1 cellular context compared by ENCODE assay signal in the genomic region with DNA sequence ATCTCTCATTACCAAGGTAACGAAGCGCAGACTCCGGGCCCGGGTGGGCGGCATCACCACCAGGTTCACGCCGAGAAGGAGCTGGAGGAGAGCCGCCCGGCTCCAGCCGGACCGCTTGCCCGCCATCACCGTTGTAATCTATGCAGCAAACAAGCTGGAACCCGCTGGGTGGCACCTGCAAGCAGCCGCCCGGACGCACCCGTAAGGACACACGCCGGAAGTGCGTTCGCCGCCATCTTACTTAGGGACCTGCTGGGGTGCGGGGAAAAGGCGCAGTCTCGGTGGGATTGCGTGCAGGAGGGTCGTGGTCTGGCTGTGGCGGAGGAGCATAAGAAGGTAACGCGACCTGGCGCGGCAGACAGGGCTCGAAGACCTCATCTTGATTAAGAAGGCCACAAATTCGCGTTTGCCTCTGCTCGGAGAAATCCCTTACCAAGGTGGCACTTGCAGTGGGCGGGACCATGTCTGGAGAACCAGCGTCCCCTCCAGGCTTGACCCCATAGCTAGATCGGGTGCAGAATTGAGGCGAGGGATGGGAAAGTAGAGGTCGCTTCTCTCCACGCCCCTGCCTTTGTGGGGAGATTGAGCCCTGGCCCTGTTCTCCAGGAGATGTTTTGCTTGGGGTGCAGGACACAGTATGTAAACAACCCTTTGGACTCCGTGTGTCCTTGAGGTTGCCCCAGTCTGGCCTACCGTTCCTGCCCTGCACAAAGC.
TF ChIP-seq lines count a peak whose summit lies in the region.

A gene with protein sequence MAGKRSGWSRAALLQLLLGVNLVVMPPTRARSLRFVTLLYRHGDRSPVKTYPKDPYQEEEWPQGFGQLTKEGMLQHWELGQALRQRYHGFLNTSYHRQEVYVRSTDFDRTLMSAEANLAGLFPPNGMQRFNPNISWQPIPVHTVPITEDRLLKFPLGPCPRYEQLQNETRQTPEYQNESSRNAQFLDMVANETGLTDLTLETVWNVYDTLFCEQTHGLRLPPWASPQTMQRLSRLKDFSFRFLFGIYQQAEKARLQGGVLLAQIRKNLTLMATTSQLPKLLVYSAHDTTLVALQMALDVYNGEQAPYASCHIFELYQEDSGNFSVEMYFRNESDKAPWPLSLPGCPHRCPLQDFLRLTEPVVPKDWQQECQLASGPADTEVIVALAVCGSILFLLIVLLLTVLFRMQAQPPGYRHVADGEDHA (minus strand): TSS at position 151 of the 714 bp plus-strand sequence. CDS start 25 bp downstream, at position 126.

TF ChIP-seq in WTC11, 78 proteins besides CTCF, POLR2A, EP300 and RAD21 (continued from another document and continues in another):
- TF ChIP-seq, protein P1, sequence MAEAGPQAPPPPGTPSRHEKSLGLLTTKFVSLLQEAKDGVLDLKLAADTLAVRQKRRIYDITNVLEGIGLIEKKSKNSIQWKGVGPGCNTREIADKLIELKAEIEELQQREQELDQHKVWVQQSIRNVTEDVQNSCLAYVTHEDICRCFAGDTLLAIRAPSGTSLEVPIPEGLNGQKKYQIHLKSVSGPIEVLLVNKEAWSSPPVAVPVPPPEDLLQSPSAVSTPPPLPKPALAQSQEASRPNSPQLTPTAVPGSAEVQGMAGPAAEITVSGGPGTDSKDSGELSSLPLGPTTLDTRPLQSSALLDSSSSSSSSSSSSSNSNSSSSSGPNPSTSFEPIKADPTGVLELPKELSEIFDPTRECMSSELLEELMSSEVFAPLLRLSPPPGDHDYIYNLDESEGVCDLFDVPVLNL (CRISPR knock-in tag; IDR thresholded peaks at IDR 0.05; ENCODE audit: borderline replicate concordance, low read depth) = peak; percentile 50; the same call in 1 of the 2 replicates
- TF ChIP-seq FOXP1 (CRISPR knock-in tag; IDR thresholded peaks at IDR 0.05; ENCODE audit: borderline replicate concordance) = peak; percentile 95
- no peak for TF ChIP-seq GRHL2 (CRISPR knock-in tag; IDR thresholded peaks at IDR 0.05; ENCODE audit: insufficient replicate concordance, severe bottlenecking)
- TF ChIP-seq, protein P2, sequence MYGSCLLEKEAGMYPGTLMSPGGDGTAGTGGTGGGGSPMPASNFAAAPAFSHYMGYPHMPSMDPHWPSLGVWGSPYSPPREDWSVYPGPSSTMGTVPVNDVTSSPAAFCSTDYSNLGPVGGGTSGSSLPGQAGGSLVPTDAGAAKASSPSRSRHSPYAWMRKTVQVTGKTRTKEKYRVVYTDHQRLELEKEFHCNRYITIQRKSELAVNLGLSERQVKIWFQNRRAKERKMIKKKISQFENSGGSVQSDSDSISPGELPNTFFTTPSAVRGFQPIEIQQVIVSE (CRISPR knock-in tag; IDR thresholded peaks at IDR 0.05; ENCODE audit: borderline replicate concordance) = no peak
- no peak for TF ChIP-seq ZNF671 (CRISPR knock-in tag; IDR thresholded peaks at IDR 0.05)
- TF ChIP-seq CREB1 (CRISPR knock-in tag; IDR thresholded peaks at IDR 0.05) = no peak; the same call in 1 of the 2 replicates
- TF ChIP-seq NFATC4 (CRISPR knock-in tag; IDR thresholded peaks at IDR 0.05) = no peak
- TF ChIP-seq, protein P3, sequence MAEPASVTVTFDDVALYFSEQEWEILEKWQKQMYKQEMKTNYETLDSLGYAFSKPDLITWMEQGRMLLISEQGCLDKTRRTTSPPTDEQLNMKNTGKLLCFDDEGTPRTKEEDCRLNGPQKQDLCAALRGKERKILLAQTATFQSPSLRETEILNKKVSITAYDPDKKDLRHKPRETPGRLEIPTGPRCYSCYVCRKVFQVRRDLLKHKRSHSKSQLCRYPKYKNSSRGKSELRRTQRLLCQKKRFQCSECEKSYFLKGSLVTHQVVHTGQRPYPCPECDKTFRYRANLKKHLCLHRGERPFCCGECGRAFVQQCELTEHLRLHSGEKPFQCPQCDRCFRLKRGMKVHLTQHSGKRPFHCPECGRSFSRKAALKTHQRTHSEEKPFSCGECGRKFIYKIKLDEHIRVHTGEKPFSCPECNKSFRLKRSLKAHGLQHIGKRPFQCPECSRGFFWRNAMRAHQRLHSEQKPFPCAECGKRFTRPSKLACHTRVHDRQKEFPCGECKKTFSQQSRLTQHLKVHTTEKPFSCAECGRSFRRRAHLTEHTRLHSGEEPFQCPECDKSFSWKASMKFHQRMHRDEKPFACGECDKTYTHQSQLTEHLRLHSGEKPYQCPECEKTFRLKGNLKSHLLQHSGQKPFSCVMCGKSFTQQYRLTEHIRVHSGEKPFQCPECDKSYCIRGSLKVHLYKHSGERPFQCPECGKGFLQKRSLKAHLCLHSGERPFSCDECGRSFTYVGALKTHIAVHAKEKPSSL (CRISPR knock-in tag; conservative IDR thresholded peaks at IDR 0.05) = no peak
- 0 out of 2 replicates have a peak, but pooled peaks have one; percentile 27 for TF ChIP-seq EMX1 (CRISPR knock-in tag; IDR thresholded peaks at IDR 0.05)
- TF ChIP-seq, protein P4, sequence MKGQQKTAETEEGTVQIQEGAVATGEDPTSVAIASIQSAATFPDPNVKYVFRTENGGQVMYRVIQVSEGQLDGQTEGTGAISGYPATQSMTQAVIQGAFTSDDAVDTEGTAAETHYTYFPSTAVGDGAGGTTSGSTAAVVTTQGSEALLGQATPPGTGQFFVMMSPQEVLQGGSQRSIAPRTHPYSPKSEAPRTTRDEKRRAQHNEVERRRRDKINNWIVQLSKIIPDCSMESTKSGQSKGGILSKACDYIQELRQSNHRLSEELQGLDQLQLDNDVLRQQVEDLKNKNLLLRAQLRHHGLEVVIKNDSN (CRISPR knock-in tag; IDR thresholded peaks at IDR 0.05) = peak; percentile 66
- TF ChIP-seq, protein P5, sequence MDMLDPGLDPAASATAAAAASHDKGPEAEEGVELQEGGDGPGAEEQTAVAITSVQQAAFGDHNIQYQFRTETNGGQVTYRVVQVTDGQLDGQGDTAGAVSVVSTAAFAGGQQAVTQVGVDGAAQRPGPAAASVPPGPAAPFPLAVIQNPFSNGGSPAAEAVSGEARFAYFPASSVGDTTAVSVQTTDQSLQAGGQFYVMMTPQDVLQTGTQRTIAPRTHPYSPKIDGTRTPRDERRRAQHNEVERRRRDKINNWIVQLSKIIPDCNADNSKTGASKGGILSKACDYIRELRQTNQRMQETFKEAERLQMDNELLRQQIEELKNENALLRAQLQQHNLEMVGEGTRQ (CRISPR knock-in tag; IDR thresholded peaks at IDR 0.05) = peak; percentile 57
- no peak for TF ChIP-seq NFE2L1 (CRISPR knock-in tag; IDR thresholded peaks at IDR 0.05)
- TF ChIP-seq, protein P6, sequence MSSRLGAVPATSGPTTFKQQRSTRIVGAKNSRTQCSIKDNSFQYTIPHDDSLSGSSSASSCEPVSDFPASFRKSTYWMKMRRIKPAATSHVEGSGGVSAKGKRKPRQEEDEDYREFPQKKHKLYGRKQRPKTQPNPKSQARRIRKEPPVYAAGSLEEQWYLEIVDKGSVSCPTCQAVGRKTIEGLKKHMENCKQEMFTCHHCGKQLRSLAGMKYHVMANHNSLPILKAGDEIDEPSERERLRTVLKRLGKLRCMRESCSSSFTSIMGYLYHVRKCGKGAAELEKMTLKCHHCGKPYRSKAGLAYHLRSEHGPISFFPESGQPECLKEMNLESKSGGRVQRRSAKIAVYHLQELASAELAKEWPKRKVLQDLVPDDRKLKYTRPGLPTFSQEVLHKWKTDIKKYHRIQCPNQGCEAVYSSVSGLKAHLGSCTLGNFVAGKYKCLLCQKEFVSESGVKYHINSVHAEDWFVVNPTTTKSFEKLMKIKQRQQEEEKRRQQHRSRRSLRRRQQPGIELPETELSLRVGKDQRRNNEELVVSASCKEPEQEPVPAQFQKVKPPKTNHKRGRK (CRISPR knock-in tag; IDR thresholded peaks at IDR 0.05; ENCODE audit: borderline replicate concordance) = no peak
- TF ChIP-seq PRRX2 (CRISPR knock-in tag; IDR thresholded peaks at IDR 0.05) = peak; percentile 51; the same call in 1 of the 2 replicates
- TF ChIP-seq, protein P7, sequence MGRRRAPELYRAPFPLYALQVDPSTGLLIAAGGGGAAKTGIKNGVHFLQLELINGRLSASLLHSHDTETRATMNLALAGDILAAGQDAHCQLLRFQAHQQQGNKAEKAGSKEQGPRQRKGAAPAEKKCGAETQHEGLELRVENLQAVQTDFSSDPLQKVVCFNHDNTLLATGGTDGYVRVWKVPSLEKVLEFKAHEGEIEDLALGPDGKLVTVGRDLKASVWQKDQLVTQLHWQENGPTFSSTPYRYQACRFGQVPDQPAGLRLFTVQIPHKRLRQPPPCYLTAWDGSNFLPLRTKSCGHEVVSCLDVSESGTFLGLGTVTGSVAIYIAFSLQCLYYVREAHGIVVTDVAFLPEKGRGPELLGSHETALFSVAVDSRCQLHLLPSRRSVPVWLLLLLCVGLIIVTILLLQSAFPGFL (CRISPR knock-in tag; IDR thresholded peaks at IDR 0.05; ENCODE audit: borderline replicate concordance) = peak; percentile 81; the same call in 1 of the 2 replicates
- peak; percentile 70; the same call in 1 of the 2 replicates for TF ChIP-seq MYBL2 (CRISPR knock-in tag; IDR thresholded peaks at IDR 0.05)
- TF ChIP-seq, protein P8, sequence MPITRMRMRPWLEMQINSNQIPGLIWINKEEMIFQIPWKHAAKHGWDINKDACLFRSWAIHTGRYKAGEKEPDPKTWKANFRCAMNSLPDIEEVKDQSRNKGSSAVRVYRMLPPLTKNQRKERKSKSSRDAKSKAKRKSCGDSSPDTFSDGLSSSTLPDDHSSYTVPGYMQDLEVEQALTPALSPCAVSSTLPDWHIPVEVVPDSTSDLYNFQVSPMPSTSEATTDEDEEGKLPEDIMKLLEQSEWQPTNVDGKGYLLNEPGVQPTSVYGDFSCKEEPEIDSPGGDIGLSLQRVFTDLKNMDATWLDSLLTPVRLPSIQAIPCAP (CRISPR knock-in tag; IDR thresholded peaks at IDR 0.05) = peak; percentile 89
- TF ChIP-seq NR3C1 (CRISPR knock-in tag; conservative IDR thresholded peaks at IDR 0.05; ENCODE audit: low read depth) = no peak
- TF ChIP-seq GTF2I (CRISPR knock-in tag; conservative IDR thresholded peaks at IDR 0.05) = no peak
- TF ChIP-seq, protein P9, sequence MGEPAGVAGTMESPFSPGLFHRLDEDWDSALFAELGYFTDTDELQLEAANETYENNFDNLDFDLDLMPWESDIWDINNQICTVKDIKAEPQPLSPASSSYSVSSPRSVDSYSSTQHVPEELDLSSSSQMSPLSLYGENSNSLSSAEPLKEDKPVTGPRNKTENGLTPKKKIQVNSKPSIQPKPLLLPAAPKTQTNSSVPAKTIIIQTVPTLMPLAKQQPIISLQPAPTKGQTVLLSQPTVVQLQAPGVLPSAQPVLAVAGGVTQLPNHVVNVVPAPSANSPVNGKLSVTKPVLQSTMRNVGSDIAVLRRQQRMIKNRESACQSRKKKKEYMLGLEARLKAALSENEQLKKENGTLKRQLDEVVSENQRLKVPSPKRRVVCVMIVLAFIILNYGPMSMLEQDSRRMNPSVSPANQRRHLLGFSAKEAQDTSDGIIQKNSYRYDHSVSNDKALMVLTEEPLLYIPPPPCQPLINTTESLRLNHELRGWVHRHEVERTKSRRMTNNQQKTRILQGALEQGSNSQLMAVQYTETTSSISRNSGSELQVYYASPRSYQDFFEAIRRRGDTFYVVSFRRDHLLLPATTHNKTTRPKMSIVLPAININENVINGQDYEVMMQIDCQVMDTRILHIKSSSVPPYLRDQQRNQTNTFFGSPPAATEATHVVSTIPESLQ (CRISPR knock-in tag; IDR thresholded peaks at IDR 0.05) = no peak
- peak; percentile 97 for TF ChIP-seq GABPB1 (CRISPR knock-in tag; IDR thresholded peaks at IDR 0.05)
- TF ChIP-seq ZNF138 (CRISPR knock-in tag; conservative IDR thresholded peaks at IDR 0.05) = no peak
- TF ChIP-seq ZNF219 (CRISPR knock-in tag; IDR thresholded peaks at IDR 0.05; ENCODE audit: borderline replicate concordance) = no peak
- TF ChIP-seq FOXK1 (CRISPR knock-in tag; IDR thresholded peaks at IDR 0.05) = peak; percentile 81; the same call in 1 of the 2 replicates
- TF ChIP-seq, protein P10, sequence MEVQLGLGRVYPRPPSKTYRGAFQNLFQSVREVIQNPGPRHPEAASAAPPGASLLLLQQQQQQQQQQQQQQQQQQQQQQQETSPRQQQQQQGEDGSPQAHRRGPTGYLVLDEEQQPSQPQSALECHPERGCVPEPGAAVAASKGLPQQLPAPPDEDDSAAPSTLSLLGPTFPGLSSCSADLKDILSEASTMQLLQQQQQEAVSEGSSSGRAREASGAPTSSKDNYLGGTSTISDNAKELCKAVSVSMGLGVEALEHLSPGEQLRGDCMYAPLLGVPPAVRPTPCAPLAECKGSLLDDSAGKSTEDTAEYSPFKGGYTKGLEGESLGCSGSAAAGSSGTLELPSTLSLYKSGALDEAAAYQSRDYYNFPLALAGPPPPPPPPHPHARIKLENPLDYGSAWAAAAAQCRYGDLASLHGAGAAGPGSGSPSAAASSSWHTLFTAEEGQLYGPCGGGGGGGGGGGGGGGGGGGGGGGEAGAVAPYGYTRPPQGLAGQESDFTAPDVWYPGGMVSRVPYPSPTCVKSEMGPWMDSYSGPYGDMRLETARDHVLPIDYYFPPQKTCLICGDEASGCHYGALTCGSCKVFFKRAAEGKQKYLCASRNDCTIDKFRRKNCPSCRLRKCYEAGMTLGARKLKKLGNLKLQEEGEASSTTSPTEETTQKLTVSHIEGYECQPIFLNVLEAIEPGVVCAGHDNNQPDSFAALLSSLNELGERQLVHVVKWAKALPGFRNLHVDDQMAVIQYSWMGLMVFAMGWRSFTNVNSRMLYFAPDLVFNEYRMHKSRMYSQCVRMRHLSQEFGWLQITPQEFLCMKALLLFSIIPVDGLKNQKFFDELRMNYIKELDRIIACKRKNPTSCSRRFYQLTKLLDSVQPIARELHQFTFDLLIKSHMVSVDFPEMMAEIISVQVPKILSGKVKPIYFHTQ (CRISPR knock-in tag; IDR thresholded peaks at IDR 0.05) = no peak
- TF ChIP-seq SOX15 (CRISPR knock-in tag; IDR thresholded peaks at IDR 0.05) = no peak
- TF ChIP-seq, protein P11, sequence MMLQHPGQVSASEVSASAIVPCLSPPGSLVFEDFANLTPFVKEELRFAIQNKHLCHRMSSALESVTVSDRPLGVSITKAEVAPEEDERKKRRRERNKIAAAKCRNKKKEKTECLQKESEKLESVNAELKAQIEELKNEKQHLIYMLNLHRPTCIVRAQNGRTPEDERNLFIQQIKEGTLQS (CRISPR knock-in tag; conservative IDR thresholded peaks at IDR 0.05) = no peak
- TF ChIP-seq SMAD4 (CRISPR knock-in tag; IDR thresholded peaks at IDR 0.05) = no peak
- TF ChIP-seq ZNF121 (CRISPR knock-in tag; IDR thresholded peaks at IDR 0.05) = no peak; the same call in 1 of the 2 replicates
- no peak for TF ChIP-seq ZNF396 (CRISPR knock-in tag; IDR thresholded peaks at IDR 0.05; ENCODE audit: borderline replicate concordance)
- peak; percentile 62; the same call in 1 of the 2 replicates for TF ChIP-seq ATF1 (CRISPR knock-in tag; IDR thresholded peaks at IDR 0.05)
- TF ChIP-seq, protein P12, sequence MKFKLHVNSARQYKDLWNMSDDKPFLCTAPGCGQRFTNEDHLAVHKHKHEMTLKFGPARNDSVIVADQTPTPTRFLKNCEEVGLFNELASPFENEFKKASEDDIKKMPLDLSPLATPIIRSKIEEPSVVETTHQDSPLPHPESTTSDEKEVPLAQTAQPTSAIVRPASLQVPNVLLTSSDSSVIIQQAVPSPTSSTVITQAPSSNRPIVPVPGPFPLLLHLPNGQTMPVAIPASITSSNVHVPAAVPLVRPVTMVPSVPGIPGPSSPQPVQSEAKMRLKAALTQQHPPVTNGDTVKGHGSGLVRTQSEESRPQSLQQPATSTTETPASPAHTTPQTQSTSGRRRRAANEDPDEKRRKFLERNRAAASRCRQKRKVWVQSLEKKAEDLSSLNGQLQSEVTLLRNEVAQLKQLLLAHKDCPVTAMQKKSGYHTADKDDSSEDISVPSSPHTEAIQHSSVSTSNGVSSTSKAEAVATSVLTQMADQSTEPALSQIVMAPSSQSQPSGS (CRISPR knock-in tag; IDR thresholded peaks at IDR 0.05; ENCODE audit: borderline replicate concordance, low read depth) = no peak
- peak; percentile 99; the same call in 1 of the 2 replicates for TF ChIP-seq KAT7 (CRISPR knock-in tag; IDR thresholded peaks at IDR 0.05; ENCODE audit: borderline replicate concordance)
- TF ChIP-seq, protein P13, sequence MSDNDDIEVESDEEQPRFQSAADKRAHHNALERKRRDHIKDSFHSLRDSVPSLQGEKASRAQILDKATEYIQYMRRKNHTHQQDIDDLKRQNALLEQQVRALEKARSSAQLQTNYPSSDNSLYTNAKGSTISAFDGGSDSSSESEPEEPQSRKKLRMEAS (CRISPR knock-in tag; IDR thresholded peaks at IDR 0.05) = peak; percentile 87
- TF ChIP-seq ZNF232 (CRISPR knock-in tag; IDR thresholded peaks at IDR 0.05) = peak; percentile 83
